ENCODE assay signal across 8 cellular contexts in the genomic region with DNA sequence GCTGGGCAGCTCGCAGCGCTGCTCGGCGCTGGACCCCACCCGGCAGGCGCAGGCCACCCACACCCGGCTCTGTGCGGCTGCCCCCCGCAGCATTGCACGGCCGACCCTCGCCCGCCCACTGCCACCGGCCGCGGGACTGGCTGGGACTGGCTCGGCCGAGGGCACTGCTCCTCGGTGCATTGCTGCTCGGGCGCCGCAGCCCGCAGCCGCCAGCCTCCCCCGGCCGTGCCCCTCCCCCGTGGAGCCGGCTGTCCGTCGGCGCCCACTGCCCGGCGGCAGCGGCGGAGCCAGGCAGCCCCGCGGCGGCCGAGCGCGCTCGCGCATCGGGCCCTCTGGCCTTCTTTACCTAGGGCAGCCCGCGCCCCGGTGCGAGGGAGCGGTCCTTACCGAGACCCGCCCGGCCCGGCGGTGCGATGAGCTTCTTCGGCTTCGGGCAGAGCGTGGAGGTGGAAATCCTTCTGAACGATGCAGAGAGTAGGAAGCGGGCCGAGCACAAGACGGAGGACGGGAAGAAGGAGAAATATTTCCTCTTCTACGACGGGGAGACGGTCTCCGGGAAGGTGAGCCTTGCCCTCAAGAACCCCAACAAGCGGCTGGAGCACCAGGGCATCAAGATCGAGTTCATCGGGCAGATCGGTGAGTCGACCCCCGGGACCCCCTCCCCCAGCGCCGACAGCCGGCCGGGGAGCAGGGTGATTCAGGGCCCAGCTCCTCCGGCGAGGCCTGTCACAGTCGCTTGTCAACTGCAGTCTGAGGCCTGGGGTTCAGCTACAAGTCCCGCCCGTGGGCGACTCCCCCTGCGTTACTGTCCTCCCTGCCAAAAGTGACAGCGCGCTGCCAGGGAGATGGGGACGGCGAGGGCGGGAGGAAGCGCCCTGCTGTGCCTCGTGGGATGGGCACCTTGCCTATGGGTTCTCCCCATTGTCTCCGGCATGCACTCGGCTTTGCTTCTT. TPM values are rescaled to one million over a fixed set of nuclear protein-coding genes. Genes with fewer than 3 reads are reported as not detected.
A peak's percentile ranks its signal among the peaks of the same experiment; 100 is the strongest.
DNase-seq lines count a peak whose midpoint lies in the region; ATAC-seq, FAIRE-seq and TF ChIP-seq lines count a peak whose summit lies in the region.

No MANE protein-coding gene starts in this region.

- peak; percentile 21 for ATAC-seq in GM21737 (IDR thresholded peaks at IDR 0.05; ENCODE audit: unreplicated experiment)
- ATAC-seq in gastrocnemius medialis = peak; percentile 42 to 51

- TF ChIP-seq POLR2A in gastrocnemius medialis (IDR thresholded peaks at IDR 0.05) = no peak

- peak overlapping the region; percentile 94 for H3K9ac ChIP-seq in astrocyte (ENCODE audit: low read length)

- no peaks in the 10 kb centered on the region for H3K27me3 Mint-ChIP-seq in T-helper 2 cell treated with Interferon-gamma antibody and Interleukin-4, amounts not matched to agents 5 μg/mL and 100 μg/mL, for 36 hours (ENCODE audit: low read depth)
- H3K27me3 Mint-ChIP-seq in astrocyte (ENCODE audit: low read depth, unreplicated experiment) = no peaks in the 10 kb centered on the region

- H3K36me3 Mint-ChIP-seq in T-helper 2 cell treated with Interferon-gamma antibody and Interleukin-4, amounts not matched to agents 5 μg/mL and 100 μg/mL, for 36 hours (ENCODE audit: low read depth) = peaks cover 37% of the 10 kb centered on the region
- no peaks in the 10 kb centered on the region for H3K36me3 Mint-ChIP-seq in astrocyte (ENCODE audit: low read depth, unreplicated experiment)

- intact Hi-C loops in gastrocnemius medialis (cut with DNase I; ENCODE audit: low total_unique reads) = loop anchor here (1.0 to 10.0 kb wide), 5 partner anchors 28 to 270 kb away; partner anchors contain the start of genes ACAD8, GLB1L2, IGSF9B and THYN1

- peak; percentile 49 for DNase-seq in EH (ENCODE audit: low read depth)
- DNase-seq in LHCN-M2 (ENCODE audit: low read depth) = peak; percentile 19
- peak; percentile 71 for DNase-seq in T-helper 2 cell treated with Interferon-gamma antibody and Interleukin-4, amounts not matched to agents 5 μg/mL and 100 μg/mL, for 36 hours (ENCODE audit: low spot score)
- no peak for DNase-seq in astrocyte (ENCODE audit: low read depth)
- no peak for DNase-seq in iPS DF 6.9 (ENCODE audit: low read depth, low spot score)
- DNase-seq in gastrocnemius medialis = peak; percentile 12 to 51
- DNase-seq in NCI-H187 treated with DMSO at 0.1 percent for 48 hours (lab: John Stamatoyannopoulos, UW) = no peak

- peaks cover 84% of the 10 kb centered on the region for H3K79me2 ChIP-seq in astrocyte (ENCODE audit: insufficient read depth, low read length)

- WGBS in iPS DF 6.9 (ENCODE audit: insufficient coverage, insufficient read length) = no CpG with 5 or more reads among the region's 93 CpGs

- peaks cover 52% of the 10 kb centered on the region for H4K20me1 ChIP-seq in astrocyte (ENCODE audit: insufficient read depth, low read length)

- peaks cover 68% of the 10 kb centered on the region for H3K4me1 Mint-ChIP-seq in T-helper 2 cell treated with Interferon-gamma antibody and Interleukin-4, amounts not matched to agents 5 μg/mL and 100 μg/mL, for 36 hours (ENCODE audit: low read depth)
- peaks cover 28% of the 10 kb centered on the region for H3K4me1 Mint-ChIP-seq in astrocyte (ENCODE audit: low read depth, unreplicated experiment)

- H2AFZ ChIP-seq in astrocyte (ENCODE audit: low read depth, low read length) = peak overlapping the region; percentile 100

- no peaks in the 10 kb centered on the region for H3K9me3 Mint-ChIP-seq in T-helper 2 cell treated with Interferon-gamma antibody and Interleukin-4, amounts not matched to agents 5 μg/mL and 100 μg/mL, for 36 hours
- H3K9me3 Mint-ChIP-seq in astrocyte (ENCODE audit: unreplicated experiment) = no peaks in the 10 kb centered on the region

- H3K27me3 ChIP-seq in astrocyte (ENCODE audit: insufficient read depth, low read length) (no peaks in the 10 kb centered on the region), iPS DF 6.9 (ENCODE audit: control insufficient read depth, insufficient read depth, low read length) (no peaks in the 10 kb centered on the region), gastrocnemius medialis (no peaks in the 10 kb centered on the region)

- H3K27ac Mint-ChIP-seq in T-helper 2 cell treated with Interferon-gamma antibody and Interleukin-4, amounts not matched to agents 5 μg/mL and 100 μg/mL, for 36 hours = peak overlapping the region; percentile 94
- H3K27ac Mint-ChIP-seq in astrocyte (ENCODE audit: unreplicated experiment) = peak overlapping the region; percentile 70

- H3K4me1 ChIP-seq in astrocyte (ENCODE audit: insufficient read depth, low read length) (peaks cover 29% of the 10 kb centered on the region), iPS DF 6.9 (ENCODE audit: control insufficient read depth, insufficient read depth, low read length) (no peaks in the 10 kb centered on the region; the same call in 1 of the 2 replicates), gastrocnemius medialis (peaks cover 35 to 38% of the 10 kb centered on the region in 2 donors)

- peak overlapping the region; percentile 95 for H3K4me3 Mint-ChIP-seq in T-helper 2 cell treated with Interferon-gamma antibody and Interleukin-4, amounts not matched to agents 5 μg/mL and 100 μg/mL, for 36 hours
- peak overlapping the region; percentile 94 for H3K4me3 Mint-ChIP-seq in astrocyte (ENCODE audit: unreplicated experiment)

- in situ Hi-C loops in gastrocnemius medialis (cut with MboI; ENCODE audit: low sequenced_read_pairs in 4 of 4) = no loop called here

- peak overlapping the region; percentile 100 for H3K4me2 ChIP-seq in astrocyte (ENCODE audit: low read length)

- TF ChIP-seq CTCF in astrocyte (IDR thresholded peaks at IDR 0.05; ENCODE audit: insufficient read depth, low read depth, low read length) = no peak
- no peak for TF ChIP-seq CTCF in gastrocnemius medialis (IDR thresholded peaks at IDR 0.05 in 4 of 5, conservative IDR thresholded peaks at IDR 0.05 in 1 of 5)

- FAIRE-seq in astrocyte (lab: Jason Lieb, UNC) = no peak

- H3K27ac ChIP-seq in astrocyte (ENCODE audit: low read depth, low read length) (peak overlapping the region; percentile 85), iPS DF 6.9 (ENCODE audit: low read length) (no peak overlapping the region), gastrocnemius medialis (peak overlapping the region; percentile 89 to 98 (median 98))

- H3K4me3 ChIP-seq in astrocyte (ENCODE audit: insufficient read depth, low read depth, low read length) (peak overlapping the region; percentile 100), iPS DF 6.9 (ENCODE audit: low read length) (peak overlapping the region; percentile 89), gastrocnemius medialis (peak overlapping the region; percentile 78 to 88 (median 85))

- H3K9me3 ChIP-seq in astrocyte (ENCODE audit: insufficient read depth, low read depth, low read length) (no peaks in the 10 kb centered on the region), iPS DF 6.9 (ENCODE audit: control insufficient read depth, insufficient read depth, low read length) (no peaks in the 10 kb centered on the region), gastrocnemius medialis (no peaks in the 10 kb centered on the region)

- H3K36me3 ChIP-seq in astrocyte (ENCODE audit: insufficient read depth, low read length) (peaks cover 5% of the 10 kb centered on the region), iPS DF 6.9 (ENCODE audit: control insufficient read depth, insufficient read depth, low read length) (no peaks in the 10 kb centered on the region), gastrocnemius medialis (peaks cover 0 to 1% of the 10 kb centered on the region in 2 donors)

RNA-seq across cellular contexts. Expression of gene VPS26B, which starts 0.5 kb away (rescaled TPM):
- total RNA-seq in LHCN-M2 (2014; rRNA removed) (35.8 and 39.6 TPM in 2 replicates), astrocyte (46.6 and 47.8 TPM in 2 replicates), gastrocnemius medialis (10 to 100 TPM; 15.4 to 32.9 (median 22.2) TPM)
- 35.2 TPM for polyA plus RNA-seq in LHCN-M2 (2012)

RNA-seq across cellular contexts. Expression of gene NCAPD3, which starts 1.2 kb away (rescaled TPM):
- total RNA-seq in LHCN-M2 (2014; rRNA removed) (30.6 and 38.9 TPM in 2 replicates), astrocyte (17.0 and 18.5 TPM in 2 replicates), gastrocnemius medialis (1 to 10 TPM; 3.6 to 6.7 (median 4.5) TPM)
- 14.9 TPM for polyA plus RNA-seq in LHCN-M2 (2012)

RNA-seq across cellular contexts. Expression of gene THYN1, which starts 28.2 kb away (rescaled TPM):
- total RNA-seq in LHCN-M2 (2014; rRNA removed) (48.4 and 52.4 TPM in 2 replicates), astrocyte (30.5 and 31.6 TPM in 2 replicates), gastrocnemius medialis (10 to 100 TPM; 12.7 to 27.8 (median 17.2) TPM)
- 31.1 TPM for polyA plus RNA-seq in LHCN-M2 (2012)

RNA-seq across cellular contexts. Expression of gene ACAD8, which starts 28.4 kb away (rescaled TPM):
- total RNA-seq in LHCN-M2 (2014; rRNA removed) = 23.4 and 25.2 TPM in 2 replicates
- 11.2 TPM for polyA plus RNA-seq in LHCN-M2 (2012)
- total RNA-seq in astrocyte = 15.2 and 15.8 TPM in 2 replicates
- 10 to 100 TPM; 19.4 to 29.6 (median 24.7) TPM for total RNA-seq in gastrocnemius medialis

RNA-seq across cellular contexts. Expression of gene GLB1L3, which starts 51.2 kb away (rescaled TPM):
- total RNA-seq in LHCN-M2 (2014; rRNA removed) (not detected in 2 replicates), astrocyte (0.20 and 0.22 TPM in 2 replicates), gastrocnemius medialis (not detected)
- not detected for polyA plus RNA-seq in LHCN-M2 (2012)

Comparison
In these comparisons a context has a peak if more than half of its experiments do, and no peak if none do; other contexts are left out.
1. DNase-seq: peak in EH (single experiment), LHCN-M2 (single experiment), T-helper 2 cell treated with Interferon-gamma antibody and Interleukin-4, amounts not matched to agents 5 μg/mL and 100 μg/mL, for 36 hours (single experiment) and gastrocnemius medialis (2 of 2); none in astrocyte (single experiment), iPS DF 6.9 (single experiment) and NCI-H187 treated with DMSO at 0.1 percent for 48 hours (single experiment).
2. Peak in every context shown above with its lines, with median percentiles within 50 percentile points of each other: H3K4me3 ChIP-seq.